In the genomic region with DNA sequence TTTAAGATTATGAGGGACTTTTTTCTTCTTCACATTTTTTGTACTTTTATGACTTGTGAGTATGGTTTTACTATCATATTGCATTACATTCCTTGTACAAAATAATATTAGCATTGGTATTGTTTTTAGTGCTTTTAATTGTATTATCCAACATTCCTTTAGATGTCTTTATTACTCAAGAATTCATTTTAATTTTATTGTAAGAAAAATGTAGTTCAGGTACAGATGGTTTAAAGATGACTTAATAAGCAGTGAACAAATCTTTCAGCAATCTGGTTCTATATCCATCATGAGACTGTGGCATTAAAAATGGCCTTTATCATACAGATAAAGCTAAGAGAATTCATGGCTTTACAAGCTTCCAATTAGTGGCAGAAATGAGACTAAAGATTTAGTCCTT, we compare ENCODE assay signal across 31 cellular contexts.
"Had no signal": no experiment of that assay in that cellular context is flagged by ENCODE, and none has a peak within 500 bp of the region (broad histone marks: within the 10 kb centered on the region; RNA-seq: fewer than 3 reads in every experiment).

No MANE protein-coding gene starts in this region.

- H3K4me1 ChIP-seq: adrenal gland, ascending aorta, body of pancreas, breast epithelium had no signal

- H3K9me3 ChIP-seq: adrenal gland, ascending aorta, body of pancreas, breast epithelium had no signal

- H3K27ac ChIP-seq: adrenal gland, ascending aorta, body of pancreas, brain microvascular endothelial cell, breast epithelium, cardiac muscle cell had no signal

- H3K36me3 ChIP-seq: adrenal gland, ascending aorta, brain microvascular endothelial cell, breast epithelium, cardiac muscle cell had no signal

- ATAC-seq: activated naive CD4-positive, alpha-beta T cell treated with anti-CD3 and anti-CD28 coated beads, Interleukin-2, amount 50 U/mL, for 72 hours; activated naive CD8-positive, alpha-beta T cell treated with anti-CD3 and anti-CD28 coated beads, Interleukin-2, amount 50 U/mL, for 24 hours; activated T-cell treated with anti-CD3 and anti-CD28 coated beads, Interleukin-2, amount 50 U/mL, for 4 hours; activated T-cell treated with anti-CD3 and anti-CD28 coated beads, Interleukin-2, amount 50 U/mL, for 72 hours; activated T-helper 17 cell treated with anti-CD3 and anti-CD28 coated beads, Interleukin-2, amount 50 U/mL, for 72 hours; body of pancreas had no signal

- DNase-seq: activated effector memory CD4-positive, alpha-beta T cell treated with anti-CD3 and anti-CD28 coated beads, Interleukin-2, amount 50 U/mL, for 16 hours; activated effector memory CD4-positive, alpha-beta T cell treated with Interleukin-2 at 50 U/mL for 16 hours; activated gamma-delta T cell; activated gamma-delta T cell treated with Interleukin-2 at 50 U/mL for 16 hours; activated naive CD4-positive, alpha-beta T cell; activated naive CD4-positive, alpha-beta T cell treated with anti-CD3 and anti-CD28 coated beads for 36 hours; activated naive CD4-positive, alpha-beta T cell treated with anti-CD3 and anti-CD28 coated beads, Interleukin-2, amount 10 ng/mL, durations not matched to agents 7 days and 5 days; activated naive CD4-positive, alpha-beta T cell treated with anti-CD3 and anti-CD28 coated beads, Interleukin-2, amount 50 U/mL, for 16 hours; activated naive CD4-positive, alpha-beta T cell treated with Interleukin-2 at 50 U/mL for 16 hours; activated naive CD8-positive, alpha-beta T cell treated with anti-CD3 and anti-CD28 coated beads for 36 hours; activated naive CD8-positive, alpha-beta T cell treated with anti-CD3 and anti-CD28 coated beads, Interleukin-2, amount 10 ng/mL, durations not matched to agents 7 days and 5 days; activated naive CD8-positive, alpha-beta T cell treated with anti-CD3 and anti-CD28 coated beads, Interleukin-2, amount 50 U/mL, for 24 hours; activated T-cell treated with anti-CD3 and anti-CD28 coated beads, Interleukin-2, amount 50 U/mL, for 24 hours; activated T-cell treated with anti-CD3 and anti-CD28 coated beads, Interleukin-2, amount 50 U/mL, for 4 hours; activated T-cell treated with anti-CD3 and anti-CD28 coated beads, Interleukin-2, amount 50 U/mL, for 48 hours; activated T-cell treated with anti-CD3 and anti-CD28 coated beads, Interleukin-2, amount 50 U/mL, for 72 hours; adrenal gland; amniotic stem cell; amygdala; anterior cingulate cortex; aorta; body of pancreas; brain microvascular endothelial cell; caudate nucleus; central memory CD4-positive, alpha-beta T cell; cerebellar nuclear complex had no signal

- H3K27me3 ChIP-seq: adrenal gland, ascending aorta, body of pancreas, brain microvascular endothelial cell, breast epithelium, cardiac muscle cell had no signal

- H3K4me3 ChIP-seq: adrenal gland, ascending aorta, body of pancreas, breast epithelium, cardiac muscle cell had no signal
